Comparison of ENCODE assay signal across 24 cellular contexts in the genomic region with DNA sequence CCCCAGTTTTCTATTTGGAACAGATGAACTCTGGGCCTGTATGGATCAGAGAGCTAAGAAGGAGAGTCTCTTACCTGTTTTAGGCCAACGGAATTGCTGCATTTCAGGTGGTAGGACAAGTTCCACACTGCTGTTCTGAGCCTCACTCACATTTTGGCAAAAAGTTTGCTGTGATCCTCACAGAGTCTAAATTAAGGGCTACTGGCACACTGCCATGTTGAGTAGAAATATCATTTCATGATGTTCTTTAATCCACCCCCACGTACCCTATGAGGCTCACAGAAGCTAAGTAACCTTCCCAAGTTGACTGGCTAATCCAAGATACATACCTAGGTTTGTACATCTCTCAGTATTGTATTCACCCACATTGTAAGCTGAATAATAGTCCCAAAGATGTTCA.
DNase-seq lines count a peak whose midpoint lies in the region; ATAC-seq and TF ChIP-seq lines count a peak whose summit lies in the region.
"Had no signal": no experiment of that assay in that cellular context is flagged by ENCODE, and none has a peak within 500 bp of the region (broad histone marks: within the 10 kb centered on the region; RNA-seq: fewer than 3 reads in every experiment).

No MANE protein-coding gene starts in this region.

- in situ Hi-C loops in mammary epithelial cell (cut with MboI; ENCODE audit: low sequenced_read_pairs in 2 of 2) (no loop called here), gastrocnemius medialis (cut with MboI; ENCODE audit: low sequenced_read_pairs in 4 of 4) (no loop called here)

- ATAC-seq in gastrocnemius medialis = no peak
- ATAC-seq: HCT116, Panc1 had no signal

- H3K9me3 ChIP-seq in mammary epithelial cell (replicated peaks; ENCODE audit: insufficient read depth, low read length) = no peaks in the 10 kb centered on the region
- no peaks in the 10 kb centered on the region for H3K9me3 ChIP-seq in breast epithelium
- no peaks in the 10 kb centered on the region for H3K9me3 ChIP-seq in vagina
- no peaks in the 10 kb centered on the region for H3K9me3 ChIP-seq in gastrocnemius medialis

- H3K4me3 ChIP-seq in mammary epithelial cell (replicated peaks in 1 of 3; ENCODE audit: insufficient read depth in 1 of 3, low read depth in 2 of 3, low read length in 3 of 3) (no peak overlapping the region), breast epithelium (no peak overlapping the region), fibroblast of mammary gland (ENCODE audit: control insufficient read depth, low read depth, low read length) (no peak overlapping the region), vagina (no peak overlapping the region), gastrocnemius medialis (no peak overlapping the region)

- DNase-seq in mammary epithelial cell (no peak), breast epithelium (ENCODE audit: low spot score in 2 of 2) (no peak), fibroblast of mammary gland (ENCODE audit: low read depth) (peak; percentile 20), occipital lobe (lab: John Stamatoyannopoulos, UW) (peak; percentile 14), vagina (ENCODE audit: extremely low spot score in 2 of 2) (no peak), gastrocnemius medialis (no peak), CD14-positive monocyte (ENCODE audit: low spot score) (no peak), endothelial cell (ENCODE audit: low spot score) (no peak)
- DNase-seq: CD4-positive, CD25-positive, alpha-beta regulatory T cell; Karpas-422; NCI-H1092; NCI-H1417 treated with DMSO at 0.1 percent for 48 hours; NCI-H1694 treated with DMSO at 0.1 percent for 48 hours; NCI-H2081 treated with DMSO at 0.1 percent for 48 hours; NCI-H2171; NCI-H226; NCI-H510A; NCI-H69; SHP77 had no signal

- no peak overlapping the region for H3K27ac ChIP-seq in mammary epithelial cell (ENCODE audit: insufficient read depth, low read depth, low read length)
- no peak overlapping the region for H3K27ac ChIP-seq in breast epithelium
- no peak overlapping the region for H3K27ac ChIP-seq in vagina
- no peak overlapping the region for H3K27ac ChIP-seq in gastrocnemius medialis
- H3K27ac ChIP-seq: 22Rv1, HL-60, RWPE1 had no signal

- H3K4me3 Mint-ChIP-seq in CD14-positive monocyte (no peak overlapping the region), endothelial cell (ENCODE audit: unreplicated experiment) (no peak overlapping the region)
- H3K4me3 Mint-ChIP-seq: CD4-positive, CD25-positive, alpha-beta regulatory T cell had no signal

- no peaks in the 10 kb centered on the region for H3K79me2 ChIP-seq in mammary epithelial cell (ENCODE audit: insufficient read depth, low read length)

- intact Hi-C loops in mammary epithelial cell (cut with micrococcal nuclease) (no loop called here), breast epithelium (cut with DNase I; ENCODE audit: low total_unique reads) (no loop called here), vagina (cut with DNase I) (no loop called here), gastrocnemius medialis (cut with DNase I; ENCODE audit: low total_unique reads) (no loop called here), CD14-positive monocyte (cut with micrococcal nuclease) (no loop called here)

- dilution Hi-C loops in mammary epithelial cell (cut with HindIII; ENCODE audit: low sequenced_read_pairs) = no loop called here

- H4K20me1 ChIP-seq in mammary epithelial cell (ENCODE audit: insufficient read depth, low read length) = no peaks in the 10 kb centered on the region

- CTCF ChIA-PET in mammary epithelial cell (lab: Charles Lee; ENCODE audit: low non-redundant PET) = no interaction called here

- H3K27ac Mint-ChIP-seq in CD14-positive monocyte = no peak overlapping the region
- no peak overlapping the region for H3K27ac Mint-ChIP-seq in endothelial cell (ENCODE audit: unreplicated experiment)
- H3K27ac Mint-ChIP-seq: CD4-positive, CD25-positive, alpha-beta regulatory T cell had no signal

- H3K4me2 ChIP-seq in mammary epithelial cell (ENCODE audit: insufficient read depth, low read depth, low read length) = no peak overlapping the region

- no peaks in the 10 kb centered on the region for H3K4me1 Mint-ChIP-seq in CD14-positive monocyte
- no peaks in the 10 kb centered on the region for H3K4me1 Mint-ChIP-seq in endothelial cell (ENCODE audit: unreplicated experiment)
- H3K4me1 Mint-ChIP-seq: CD4-positive, CD25-positive, alpha-beta regulatory T cell had no signal

- H3K27me3 Mint-ChIP-seq in CD14-positive monocyte (ENCODE audit: low read depth in 3 of 3) (no peaks in the 10 kb centered on the region), endothelial cell (ENCODE audit: unreplicated experiment) (no peaks in the 10 kb centered on the region)
- H3K27me3 Mint-ChIP-seq: CD4-positive, CD25-positive, alpha-beta regulatory T cell had no signal

- no peak overlapping the region for H3K9ac ChIP-seq in mammary epithelial cell (ENCODE audit: insufficient read depth, low read length)

- H3K36me3 Mint-ChIP-seq in CD14-positive monocyte = no peaks in the 10 kb centered on the region
- H3K36me3 Mint-ChIP-seq in endothelial cell (ENCODE audit: low read depth, unreplicated experiment) = no peaks in the 10 kb centered on the region
- H3K36me3 Mint-ChIP-seq: CD4-positive, CD25-positive, alpha-beta regulatory T cell had no signal

- no peak for TF ChIP-seq POLR2A in breast epithelium (IDR thresholded peaks at IDR 0.05)
- TF ChIP-seq POLR2A in vagina (IDR thresholded peaks at IDR 0.05) = no peak
- no peak for TF ChIP-seq POLR2A in gastrocnemius medialis (IDR thresholded peaks at IDR 0.05)

- H3K9me3 Mint-ChIP-seq in CD14-positive monocyte = peaks cover 1 to 12% (median 4%) of the 10 kb centered on the region in 7 donors
- H3K9me3 Mint-ChIP-seq in endothelial cell (ENCODE audit: unreplicated experiment) = peaks cover 7% of the 10 kb centered on the region

- H3K36me3 ChIP-seq in mammary epithelial cell (ENCODE audit: insufficient read depth, low read length) = no peaks in the 10 kb centered on the region
- no peaks in the 10 kb centered on the region for H3K36me3 ChIP-seq in breast epithelium
- no peaks in the 10 kb centered on the region for H3K36me3 ChIP-seq in vagina
- no peaks in the 10 kb centered on the region for H3K36me3 ChIP-seq in gastrocnemius medialis

- 75% methylated on average over 2 of the region's 2 CpGs for WGBS in mammary epithelial cell (ENCODE audit: low coverage, missing lambda C conversion rate)

- BruUV-seq in mammary epithelial cell (replicated peaks; lab: Mats Ljungman, UMichigan) = no TSS peak

- H3K4me1 ChIP-seq in mammary epithelial cell (ENCODE audit: insufficient read depth, low read length) (peaks cover 13% of the 10 kb centered on the region), breast epithelium (no peaks in the 10 kb centered on the region), vagina (no peaks in the 10 kb centered on the region), gastrocnemius medialis (no peaks in the 10 kb centered on the region)

- H2AFZ ChIP-seq in mammary epithelial cell (ENCODE audit: low read depth, low read length) = peak overlapping the region; percentile 14

- no peaks in the 10 kb centered on the region for H3K27me3 ChIP-seq in mammary epithelial cell (ENCODE audit: insufficient read depth, low read length)
- H3K27me3 ChIP-seq in breast epithelium = no peaks in the 10 kb centered on the region
- no peaks in the 10 kb centered on the region for H3K27me3 ChIP-seq in vagina
- H3K27me3 ChIP-seq in gastrocnemius medialis = no peaks in the 10 kb centered on the region

- TF ChIP-seq CTCF in mammary epithelial cell (conservative IDR thresholded peaks at IDR 0.05 in 1 of 2, IDR thresholded peaks at IDR 0.05 in 1 of 2; ENCODE audit: extremely low read depth in 1 of 2, insufficient read depth in 1 of 2, low read depth in 1 of 2, low read length in 2 of 2) (no peak), breast epithelium (IDR thresholded peaks at IDR 0.05) (no peak), fibroblast of mammary gland (conservative IDR thresholded peaks at IDR 0.05; ENCODE audit: control insufficient read depth, insufficient read depth, low read depth, low read length) (no peak), vagina (IDR thresholded peaks at IDR 0.05) (no peak), gastrocnemius medialis (IDR thresholded peaks at IDR 0.05 in 4 of 5, conservative IDR thresholded peaks at IDR 0.05 in 1 of 5) (no peak), CD14-positive monocyte (IDR thresholded peaks at IDR 0.05) (no peak), endothelial cell (IDR thresholded peaks at IDR 0.05; ENCODE audit: unreplicated experiment) (no peak)

Comparison
In these comparisons a context has a peak if more than half of its experiments do, and no peak if none do; other contexts are left out.
1. DNase-seq: peak in fibroblast of mammary gland (single experiment) and occipital lobe (single experiment); none in mammary epithelial cell (single experiment), breast epithelium (0 of 2), vagina (0 of 2), gastrocnemius medialis (0 of 2), CD14-positive monocyte (single experiment) and endothelial cell (single experiment).